ENCODE assay signal across 17 cellular contexts in the genomic region with DNA sequence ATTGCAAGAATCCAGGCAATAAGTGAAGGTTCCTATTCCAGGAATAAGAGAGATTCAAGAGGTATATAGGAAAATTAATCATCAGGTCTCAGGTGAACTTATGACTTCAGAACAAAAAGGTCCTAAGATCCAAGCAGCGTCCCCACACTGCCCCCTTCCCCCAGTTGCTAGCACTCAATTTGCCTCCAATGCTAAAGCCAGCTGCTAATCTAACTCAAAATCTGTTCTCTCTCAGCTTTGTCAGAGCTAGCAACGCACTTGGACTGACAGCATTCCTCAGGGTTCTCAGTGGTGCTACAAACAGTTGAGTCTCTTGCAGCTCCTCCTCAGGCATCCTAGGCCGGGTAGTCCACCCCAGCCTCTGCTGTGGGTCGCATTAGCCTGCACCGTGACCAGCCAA.
DNase-seq lines count a peak whose midpoint lies in the region; ATAC-seq and TF ChIP-seq lines count a peak whose summit lies in the region.
"Had no signal": no experiment of that assay in that cellular context is flagged by ENCODE, and none has a peak within 500 bp of the region (broad histone marks: within the 10 kb centered on the region; RNA-seq: fewer than 3 reads in every experiment).

No MANE protein-coding gene starts in this region.

- H3K4ac ChIP-seq in H9 (ENCODE audit: low read depth, low read length): no peak overlapping the region

- no peak for ATAC-seq in GM18867 (IDR thresholded peaks at IDR 0.05; ENCODE audit: unreplicated experiment)

- H3K27ac ChIP-seq in H9 (ENCODE audit: insufficient read length, low read depth, low read length): no peak overlapping the region
- H3K27ac ChIP-seq in endodermal cell (ENCODE audit: low read depth, low read length): no peak overlapping the region
- no peak overlapping the region for H3K27ac ChIP-seq in neural progenitor cell
- H3K27ac ChIP-seq: BLaER1 had no signal

- no peak overlapping the region for H3K27ac Mint-ChIP-seq in H9
- H3K27ac Mint-ChIP-seq in endodermal cell: no peak overlapping the region
- no peak overlapping the region for H3K27ac Mint-ChIP-seq in neural progenitor cell
- H3K27ac Mint-ChIP-seq: CD4-positive, CD25-positive, alpha-beta regulatory T cell had no signal

- no peak overlapping the region for H4K8ac ChIP-seq in H9 (replicated peaks; ENCODE audit: insufficient read length, low read depth, low read length)

- no peak overlapping the region for H3K14ac ChIP-seq in H9 (ENCODE audit: insufficient read depth, low read length)

- no peak overlapping the region for H3K9ac ChIP-seq in H9 (ENCODE audit: extremely low read depth, insufficient read length, low read length)
- no peak overlapping the region for H3K9ac ChIP-seq in endodermal cell (ENCODE audit: extremely low read depth, low read length, poor library complexity, severe bottlenecking)
- no peak overlapping the region for H3K9ac ChIP-seq in neural progenitor cell
- H3K9ac ChIP-seq: BLaER1 had no signal

- no peak overlapping the region for H3K4me3 Mint-ChIP-seq in H9
- H3K4me3 Mint-ChIP-seq in endodermal cell: no peak overlapping the region
- H3K4me3 Mint-ChIP-seq in neural progenitor cell: no peak overlapping the region
- H3K4me3 Mint-ChIP-seq: CD4-positive, CD25-positive, alpha-beta regulatory T cell had no signal

- TF ChIP-seq CTCF in H9 (conservative IDR thresholded peaks at IDR 0.05): peak; percentile 42; the same call in 2 of the 3 replicates
- peak; percentile 63 for TF ChIP-seq CTCF in endodermal cell (conservative IDR thresholded peaks at IDR 0.05)
- TF ChIP-seq CTCF in neural progenitor cell (IDR thresholded peaks at IDR 0.05): peak; percentile 17

- H2BK12ac ChIP-seq in H9 (ENCODE audit: insufficient read length, low read depth, low read length): no peak overlapping the region

- H3T11ph ChIP-seq in H9 (ENCODE audit: low read length): no peak overlapping the region

- H4K20me1 ChIP-seq in H9 (ENCODE audit: control insufficient read depth, insufficient read depth, insufficient read length) (no peaks in the 10 kb centered on the region), neural progenitor cell (ENCODE audit: low read depth) (no peaks in the 10 kb centered on the region)
- H4K20me1 ChIP-seq: BLaER1 had no signal

- no peak overlapping the region for H2AK5ac ChIP-seq in H9 (ENCODE audit: insufficient read length, low read length)

- H3K9me3 Mint-ChIP-seq in H9 (no peaks in the 10 kb centered on the region), endodermal cell (no peaks in the 10 kb centered on the region), neural progenitor cell (no peaks in the 10 kb centered on the region)

- H3K23ac ChIP-seq in H9 (ENCODE audit: insufficient read length, low read depth, low read length): no peak overlapping the region

- H3K4me1 Mint-ChIP-seq in H9 (no peaks in the 10 kb centered on the region), endodermal cell (peaks cover 14% of the 10 kb centered on the region), neural progenitor cell (no peaks in the 10 kb centered on the region)
- H3K4me1 Mint-ChIP-seq: CD4-positive, CD25-positive, alpha-beta regulatory T cell had no signal

- no peaks in the 10 kb centered on the region for H3K79me2 ChIP-seq in H9 (ENCODE audit: insufficient read depth, low read length)
- no peaks in the 10 kb centered on the region for H3K79me2 ChIP-seq in neural progenitor cell (ENCODE audit: low read depth)

- H3K36me3 ChIP-seq in endodermal cell (ENCODE audit: control insufficient read depth, insufficient read depth, low read length) (no peaks in the 10 kb centered on the region), neural progenitor cell (no peaks in the 10 kb centered on the region)
- H3K36me3 ChIP-seq: BLaER1 had no signal

- no peaks in the 10 kb centered on the region for H3K27me3 ChIP-seq in H9 (ENCODE audit: insufficient read depth, low read length)
- peaks cover 9% of the 10 kb centered on the region for H3K27me3 ChIP-seq in endodermal cell (ENCODE audit: control insufficient read depth, insufficient read depth, low read length, poor library complexity, severe bottlenecking)
- H3K27me3 ChIP-seq in neural progenitor cell: no peaks in the 10 kb centered on the region
- H3K27me3 ChIP-seq: BLaER1 had no signal

- H2BK15ac ChIP-seq in H9 (ENCODE audit: low read depth, low read length): no peak overlapping the region

- no peaks in the 10 kb centered on the region for H3F3A ChIP-seq in neural progenitor cell (ENCODE audit: low read depth)

- no peaks in the 10 kb centered on the region for H3K9me3 ChIP-seq in H9 (ENCODE audit: control insufficient read depth, low read depth, low read length)
- no peaks in the 10 kb centered on the region for H3K9me3 ChIP-seq in endodermal cell (ENCODE audit: control insufficient read depth, low read length)
- no peaks in the 10 kb centered on the region for H3K9me3 ChIP-seq in neural progenitor cell (ENCODE audit: low read depth)
- H3K9me3 ChIP-seq: BLaER1 had no signal

- H3K23me2 ChIP-seq in H9 (ENCODE audit: insufficient read length, low read depth, low read length, poor library complexity, severe bottlenecking): no peaks in the 10 kb centered on the region

- no peak overlapping the region for H4K91ac ChIP-seq in H9 (ENCODE audit: insufficient read length, low read depth, low read length)

- no peak overlapping the region for H4K5ac ChIP-seq in H9 (ENCODE audit: insufficient read length, low read depth, low read length)

- H2BK5ac ChIP-seq in H9 (ENCODE audit: insufficient read length, low read length): no peak overlapping the region

- no peak overlapping the region for H3K18ac ChIP-seq in H9 (ENCODE audit: insufficient read length, low read depth, low read length)

- no peaks in the 10 kb centered on the region for H3K4me1 ChIP-seq in H9 (ENCODE audit: insufficient read depth, low read length)
- peaks cover 3% of the 10 kb centered on the region for H3K4me1 ChIP-seq in endodermal cell (ENCODE audit: control insufficient read depth, insufficient read depth, low read length)
- H3K4me1 ChIP-seq in neural progenitor cell: no peaks in the 10 kb centered on the region
- H3K4me1 ChIP-seq: BLaER1 had no signal

- no peaks in the 10 kb centered on the region for H3K79me1 ChIP-seq in H9 (ENCODE audit: insufficient read depth, low read depth, low read length, poor library complexity, severe bottlenecking)

- H3K56ac ChIP-seq in H9 (ENCODE audit: insufficient read length, low read depth, low read length): no peak overlapping the region

- WGBS in H9 (ENCODE audit: extremely low coverage, insufficient read length, low lambda C conversion rate): no CpG with 5 or more reads among the region's 5 CpGs
- 80 to 86% methylated on average over 1 to 5 of the region's 5 CpGs for WGBS in endodermal cell (ENCODE audit: insufficient coverage in 1 of 2, insufficient read length in 1 of 2), 2 experiments

- no peak overlapping the region for H2AFZ ChIP-seq in H9 (ENCODE audit: low read length)
- H2AFZ ChIP-seq in neural progenitor cell (replicated peaks): no peak overlapping the region

- no peak overlapping the region for H2BK120ac ChIP-seq in H9 (ENCODE audit: low read depth, low read length, poor library complexity, severe bottlenecking)

- no peak overlapping the region for H2BK20ac ChIP-seq in H9 (ENCODE audit: low read depth, low read length, poor library complexity, severe bottlenecking)

- H3K36me3 Mint-ChIP-seq in H9 (ENCODE audit: insufficient read depth in 1 of 3, low read depth in 3 of 3) (no peaks in the 10 kb centered on the region), endodermal cell (ENCODE audit: low read depth) (no peaks in the 10 kb centered on the region), neural progenitor cell (no peaks in the 10 kb centered on the region)
- H3K36me3 Mint-ChIP-seq: CD4-positive, CD25-positive, alpha-beta regulatory T cell had no signal

- no peak overlapping the region for H3K4me3 ChIP-seq in endodermal cell (ENCODE audit: low read length)
- H3K4me3 ChIP-seq in neural progenitor cell: no peak overlapping the region
- H3K4me3 ChIP-seq: BLaER1 had no signal

- no peaks in the 10 kb centered on the region for H3K27me3 Mint-ChIP-seq in H9 (ENCODE audit: low read depth)
- peaks cover 4% of the 10 kb centered on the region for H3K27me3 Mint-ChIP-seq in endodermal cell (ENCODE audit: insufficient read depth)
- H3K27me3 Mint-ChIP-seq in neural progenitor cell (ENCODE audit: insufficient read depth, low read depth): no peaks in the 10 kb centered on the region
- H3K27me3 Mint-ChIP-seq: CD4-positive, CD25-positive, alpha-beta regulatory T cell had no signal

- H3K4me2 ChIP-seq in H9 (ENCODE audit: insufficient read depth, insufficient read length, low read length) (no peak overlapping the region), neural progenitor cell (no peak overlapping the region)
- H3K4me2 ChIP-seq: BLaER1 had no signal

- peak; percentile 1 for DNase-seq in EH (ENCODE audit: low read depth)
- DNase-seq in H9: peak; percentile 27
- DNase-seq in endodermal cell: peak; percentile 61
- no peak for DNase-seq in neural progenitor cell (ENCODE audit: low spot score)
- DNase-seq in GM19240 (ENCODE audit: insufficient read length, low spot score): no peak
- no peak for DNase-seq in DMS79 (lab: John Stamatoyannopoulos, UW)
- DNase-seq: 8988T; AML-193; Calu3; CD4-positive, CD25-positive, alpha-beta regulatory T cell; DMS 273 treated with DMSO at 0.1 percent for 48 hours; EL; GDM1; IMR-90; KBM-7 had no signal

Comparison
In these comparisons a context has a peak if more than half of its experiments do, and no peak if none do; other contexts are left out.
1. DNase-seq: peak in EH (single experiment), H9 (single experiment) and endodermal cell (single experiment); none in neural progenitor cell (single experiment), GM19240 (single experiment) and DMS79 (single experiment).
2. Peak in every context shown above with its lines, with median percentiles within 50 percentile points of each other: CTCF ChIP-seq.